Comparison of ENCODE assay signal across 29 cellular contexts in the genomic region with DNA sequence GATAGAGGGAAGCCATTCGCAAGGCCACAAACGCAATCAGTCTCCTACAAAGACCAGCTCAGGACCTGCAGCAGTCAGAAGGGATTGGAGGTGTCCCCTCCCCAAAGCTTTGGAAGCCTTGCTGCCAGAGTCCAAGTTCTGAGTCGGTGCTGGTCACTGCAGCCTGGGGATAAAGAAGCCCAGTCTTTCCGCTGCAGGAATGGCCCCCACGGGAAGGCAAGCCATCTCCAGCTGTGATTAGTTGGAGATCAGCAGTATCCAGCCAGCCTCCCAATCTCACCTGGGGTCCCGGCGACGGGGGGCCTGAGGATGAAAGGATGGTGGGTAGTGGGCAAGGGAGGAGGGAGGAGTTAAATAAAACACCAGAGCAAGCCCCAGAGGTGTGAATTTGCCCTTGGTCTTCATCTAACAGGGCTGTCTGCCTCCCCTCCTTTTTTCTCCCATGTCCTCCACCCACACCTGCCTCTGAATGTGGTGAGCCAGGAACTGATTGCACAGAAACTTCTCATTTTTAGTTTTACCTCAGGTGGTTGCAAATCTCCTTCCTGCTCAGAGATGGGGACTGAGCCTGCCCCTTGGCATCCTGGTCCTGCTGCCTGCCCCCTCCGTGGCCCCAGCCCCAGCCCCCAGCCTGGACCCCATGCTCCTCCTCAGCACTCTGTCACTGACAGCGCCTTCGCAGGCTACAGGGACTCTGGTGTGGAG.
"Had no signal": no experiment of that assay in that cellular context is flagged by ENCODE, and none has a peak within 500 bp of the region (broad histone marks: within the 10 kb centered on the region; RNA-seq: fewer than 3 reads in every experiment).

No MANE protein-coding gene starts in this region.

- H3K9me3 Mint-ChIP-seq: activated B cell treated with CpG ODN at 0.5 μM for 24 hours; activated CD8-positive, alpha-beta T cell treated with anti-CD3 and anti-CD28 coated beads for 36 hours; activated naive CD4-positive, alpha-beta T cell treated with anti-CD3 and anti-CD28 coated beads, Interleukin-2, amount 10 ng/mL, durations not matched to agents 7 days and 5 days; activated naive CD4-positive, alpha-beta T cell treated with anti-CD3 and anti-CD28 coated beads, Interleukin-2, amount 50 U/mL, for 72 hours; activated naive CD8-positive, alpha-beta T cell treated with anti-CD3 and anti-CD28 coated beads, Interleukin-2, amount 10 ng/mL, durations not matched to agents 7 days and 5 days; activated T-cell treated with anti-CD3 and anti-CD28 coated beads, Interleukin-2, amount 50 U/mL, for 24 hours; activated T-cell treated with anti-CD3 and anti-CD28 coated beads, Interleukin-2, amount 50 U/mL, for 72 hours; dendritic cell treated with granulocyte-macrophage colony-stimulating factor and Interleukin-4, amounts not matched to agents 40 ng/mL and 50 ng/mL, for 4 days; T-helper 2 cell treated with Interferon-gamma antibody and Interleukin-4, amounts not matched to agents 5 μg/mL and 100 μg/mL, for 36 hours had no signal

- DNase-seq: activated B cell treated with CpG ODN at 0.5 μM for 24 hours; activated CD4-positive, alpha-beta T cell treated with anti-CD3 and anti-CD28 coated beads for 48 hours; activated CD4-positive, alpha-beta T cell treated with anti-CD3 and anti-CD28 coated beads, Interleukin-2, amount 50 U/mL, for 1 hour; activated CD4-positive, alpha-beta T cell treated with anti-CD3 and anti-CD28 coated beads, Interleukin-2, amount 50 U/mL, for 48 hours; activated CD8-positive, alpha-beta memory T cell treated with anti-CD3 and anti-CD28 coated beads, Interleukin-2, amount 50 U/mL, for 48 hours; activated CD8-positive, alpha-beta T cell treated with anti-CD3 and anti-CD28 coated beads for 36 hours; activated gamma-delta T cell; activated naive CD4-positive, alpha-beta T cell; activated naive CD4-positive, alpha-beta T cell treated with anti-CD3 and anti-CD28 coated beads, Interleukin-2, amount 10 ng/mL, durations not matched to agents 7 days and 5 days; activated naive CD8-positive, alpha-beta T cell treated with anti-CD3 and anti-CD28 coated beads, Interleukin-2, amount 10 ng/mL, durations not matched to agents 7 days and 5 days; activated T-cell treated with anti-CD3 and anti-CD28 coated beads for 4 hours; activated T-cell treated with anti-CD3 and anti-CD28 coated beads, Interleukin-2, amount 50 U/mL, for 24 hours; activated T-cell treated with anti-CD3 and anti-CD28 coated beads, Interleukin-2, amount 50 U/mL, for 72 hours; central memory CD4-positive, alpha-beta T cell; cerebellar nuclear complex; effector CD8-positive, alpha-beta T cell; foreskin keratinocyte; gastrocnemius medialis; glutamatergic neuron; T-helper 1 cell; T-helper 17 cell; T1000; WERI-Rb-1 had no signal

- H3K4me3 Mint-ChIP-seq: activated B cell treated with CpG ODN at 0.5 μM for 24 hours; activated CD8-positive, alpha-beta T cell treated with anti-CD3 and anti-CD28 coated beads for 36 hours; activated naive CD4-positive, alpha-beta T cell treated with anti-CD3 and anti-CD28 coated beads, Interleukin-2, amount 10 ng/mL, durations not matched to agents 7 days and 5 days; activated naive CD8-positive, alpha-beta T cell treated with anti-CD3 and anti-CD28 coated beads, Interleukin-2, amount 10 ng/mL, durations not matched to agents 7 days and 5 days; activated T-cell treated with anti-CD3 and anti-CD28 coated beads, Interleukin-2, amount 50 U/mL, for 24 hours; activated T-cell treated with anti-CD3 and anti-CD28 coated beads, Interleukin-2, amount 50 U/mL, for 72 hours; brain; dendritic cell treated with granulocyte-macrophage colony-stimulating factor and Interleukin-4, amounts not matched to agents 40 ng/mL and 50 ng/mL, for 4 days; T-helper 17 cell; T-helper 2 cell treated with Interferon-gamma antibody and Interleukin-4, amounts not matched to agents 5 μg/mL and 100 μg/mL, for 36 hours had no signal

- ATAC-seq: activated CD4-positive, CD25-positive, alpha-beta regulatory T cell treated with anti-CD3 and anti-CD28 coated beads, Interleukin-2, amount 50 U/mL, for 24 hours; activated CD8-positive, alpha-beta T cell treated with anti-CD3 and anti-CD28 coated beads for 36 hours; activated naive CD4-positive, alpha-beta T cell treated with anti-CD3 and anti-CD28 coated beads, Interleukin-2, amount 50 U/mL, for 72 hours; activated T-cell treated with anti-CD3 and anti-CD28 coated beads, Interleukin-2, amount 50 U/mL, for 72 hours; esophagus mucosa; foreskin keratinocyte; gastrocnemius medialis; T-helper 17 cell had no signal

- H3K27ac Mint-ChIP-seq: activated B cell treated with CpG ODN at 0.5 μM for 24 hours; activated CD8-positive, alpha-beta T cell treated with anti-CD3 and anti-CD28 coated beads for 36 hours; activated naive CD4-positive, alpha-beta T cell treated with anti-CD3 and anti-CD28 coated beads, Interleukin-2, amount 10 ng/mL, durations not matched to agents 7 days and 5 days; activated naive CD4-positive, alpha-beta T cell treated with anti-CD3 and anti-CD28 coated beads, Interleukin-2, amount 50 U/mL, for 72 hours; activated naive CD8-positive, alpha-beta T cell treated with anti-CD3 and anti-CD28 coated beads, Interleukin-2, amount 10 ng/mL, durations not matched to agents 7 days and 5 days; activated T-cell treated with anti-CD3 and anti-CD28 coated beads, Interleukin-2, amount 50 U/mL, for 24 hours; activated T-cell treated with anti-CD3 and anti-CD28 coated beads, Interleukin-2, amount 50 U/mL, for 72 hours; dendritic cell treated with granulocyte-macrophage colony-stimulating factor and Interleukin-4, amounts not matched to agents 40 ng/mL and 50 ng/mL, for 4 days; T-helper 17 cell; T-helper 2 cell treated with Interferon-gamma antibody and Interleukin-4, amounts not matched to agents 5 μg/mL and 100 μg/mL, for 36 hours had no signal

- H3K36me3 Mint-ChIP-seq: activated naive CD4-positive, alpha-beta T cell treated with anti-CD3 and anti-CD28 coated beads, Interleukin-2, amount 10 ng/mL, durations not matched to agents 7 days and 5 days; activated naive CD4-positive, alpha-beta T cell treated with anti-CD3 and anti-CD28 coated beads, Interleukin-2, amount 50 U/mL, for 72 hours; activated naive CD8-positive, alpha-beta T cell treated with anti-CD3 and anti-CD28 coated beads, Interleukin-2, amount 10 ng/mL, durations not matched to agents 7 days and 5 days; brain had no signal

- H3K4me1 Mint-ChIP-seq: activated naive CD8-positive, alpha-beta T cell treated with anti-CD3 and anti-CD28 coated beads, Interleukin-2, amount 10 ng/mL, durations not matched to agents 7 days and 5 days; T-helper 17 cell had no signal
